ENCODE assay signal across 1 cellular context in genomic region chr22:40560551-40560950, GRCh38.
A peak's percentile ranks its signal among the peaks of the same experiment; 100 is the strongest.
TF ChIP-seq lines count a peak whose summit lies in the region.

No MANE protein-coding gene starts in this region.

TF ChIP-seq in endothelial cell of umbilical vein, 7 proteins besides CTCF, POLR2A, EP300 and RAD21:
- TF ChIP-seq FOS (IDR thresholded peaks at IDR 0.05; ENCODE audit: borderline replicate concordance, insufficient read depth, low read length) (no peak), GATA2 (IDR thresholded peaks at IDR 0.05; ENCODE audit: insufficient read depth, insufficient read length, low read depth, low read length) (peak; percentile 50), POLR2AphosphoS5 (IDR thresholded peaks at IDR 0.05; ENCODE audit: insufficient read depth, low read depth, low read length) (peak; percentile 19), EZH2 (IDR thresholded peaks at IDR 0.05; ENCODE audit: borderline replicate concordance, low read depth, low read length, severe bottlenecking) (no peak)
